In the genomic region with DNA sequence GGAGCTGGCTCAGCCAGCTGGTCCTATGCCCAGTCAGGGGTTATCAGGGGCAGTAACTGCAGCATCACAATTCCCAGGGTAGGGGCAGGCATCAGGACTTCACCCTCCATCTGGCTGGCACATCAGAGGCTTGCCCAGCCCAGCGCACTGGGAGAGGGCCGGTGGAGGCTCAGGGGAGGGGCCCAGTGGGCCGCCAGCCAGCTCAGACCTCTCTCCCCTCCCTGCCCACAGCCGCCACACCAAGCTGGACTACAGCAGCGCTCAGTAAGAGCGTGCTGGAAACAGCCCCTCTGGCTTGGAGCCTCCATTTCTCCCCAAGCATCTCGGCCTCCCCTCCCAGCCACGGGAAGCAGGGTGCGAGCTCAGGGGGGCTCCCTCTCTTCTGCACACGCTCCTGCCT, we compare ENCODE assay signal across 16 cellular contexts. TPM values are rescaled to one million over a fixed set of nuclear protein-coding genes. Genes with fewer than 3 reads are reported as not detected.
A peak's percentile ranks its signal among the peaks of the same experiment; 100 is the strongest.
DNase-seq lines count a peak whose midpoint lies in the region; ATAC-seq and TF ChIP-seq lines count a peak whose summit lies in the region.
"Had no signal": no experiment of that assay in that cellular context is flagged by ENCODE, and none has a peak within 500 bp of the region (broad histone marks: within the 10 kb centered on the region; RNA-seq: fewer than 3 reads in every experiment).

No MANE protein-coding gene starts in this region.

- H3K9me3 Mint-ChIP-seq in CD4-positive, alpha-beta T cell = no peaks in the 10 kb centered on the region
- no peaks in the 10 kb centered on the region for H3K9me3 Mint-ChIP-seq in neural crest cell
- H3K9me3 Mint-ChIP-seq: CD4-positive, alpha-beta memory T cell had no signal

- peaks cover 86% of the 10 kb centered on the region for H3K36me3 Mint-ChIP-seq in CD4-positive, alpha-beta T cell (ENCODE audit: low read depth)
- no peaks in the 10 kb centered on the region for H3K36me3 Mint-ChIP-seq in neural crest cell (ENCODE audit: low read depth)

- H3K27me3 ChIP-seq in CD4-positive, alpha-beta T cell (ENCODE audit: control insufficient read depth, insufficient read depth, low read length) = no peaks in the 10 kb centered on the region
- H3K27me3 ChIP-seq in H7 (ENCODE audit: control insufficient read depth, insufficient read depth, low read length) = no peaks in the 10 kb centered on the region; the same call in 1 of the 2 replicates

- CTCF ChIA-PET in CD4-positive, alpha-beta T cell (lab: Charles Lee) = no interaction called here

- H3K4me3 Mint-ChIP-seq in CD4-positive, alpha-beta T cell = no peak overlapping the region
- H3K4me3 Mint-ChIP-seq in neural crest cell = no peak overlapping the region
- H3K4me3 Mint-ChIP-seq: B cell; CD4-positive, alpha-beta memory T cell had no signal

- H3K36me3 ChIP-seq in H7 (replicated peaks; ENCODE audit: control insufficient read depth, insufficient read depth, low read length) = no peaks in the 10 kb centered on the region; the same call in 1 of the 2 replicates

- peak overlapping the region; percentile 0 for H3K27ac Mint-ChIP-seq in CD4-positive, alpha-beta T cell
- peak overlapping the region; percentile 76 for H3K27ac Mint-ChIP-seq in neural crest cell (ENCODE audit: unreplicated experiment)
- H3K27ac Mint-ChIP-seq: B cell had no signal

- in situ Hi-C loops in ACHN (cut with HindIII; ENCODE audit: low pct_ligation_motif_present, low pct_unique_long_range_greater_than_20kb, low sequenced_read_pairs) = no loop called here

- no peak overlapping the region for H3K27ac ChIP-seq in CD4-positive, alpha-beta T cell (ENCODE audit: low read depth, low read length)
- H3K27ac ChIP-seq: GM23248 had no signal

- TF ChIP-seq CTCF in CD4-positive, alpha-beta T cell (IDR thresholded peaks at IDR 0.05) = no peak
- no peak for TF ChIP-seq CTCF in neural crest cell (conservative IDR thresholded peaks at IDR 0.05)

- POLR2A ChIA-PET in CD4-positive, alpha-beta T cell (lab: Charles Lee) = no interaction called here

- intact Hi-C loops in CD4-positive, alpha-beta T cell (cut with DNase I, micrococcal nuclease) = no loop called here

- no peaks in the 10 kb centered on the region for H3K27me3 Mint-ChIP-seq in CD4-positive, alpha-beta T cell
- no peaks in the 10 kb centered on the region for H3K27me3 Mint-ChIP-seq in neural crest cell (ENCODE audit: low read depth)
- H3K27me3 Mint-ChIP-seq: B cell; CD4-positive, alpha-beta memory T cell had no signal

- DNase-seq in CD4-positive, alpha-beta T cell = no peak
- DNase-seq in H7 = peak; percentile 41
- DNase-seq in astrocyte of the hippocampus (ENCODE audit: low read depth, low spot score) = peak; percentile 19
- DNase-seq in neural crest cell (ENCODE audit: low read depth, low spot score) = no peak
- no peak for DNase-seq in ACHN
- no peak for DNase-seq in NCI-H2107 (lab: John Stamatoyannopoulos, UW)
- DNase-seq: Calu3; CD4-positive, alpha-beta memory T cell; DMS53; GM23248; KBM-7; NCI-H1436; NCI-H2029 treated with DMSO at 0.1 percent for 48 hours; NCI-H82 had no signal

- H3K9me3 ChIP-seq in CD4-positive, alpha-beta T cell (ENCODE audit: control insufficient read depth, low read length) = no peaks in the 10 kb centered on the region

- ATAC-seq in CD4-positive, alpha-beta T cell (ENCODE audit: poor library complexity) = no peak
- no peak for ATAC-seq in GM18517 (IDR thresholded peaks at IDR 0.05; ENCODE audit: unreplicated experiment)

- no peak overlapping the region for H3K4me3 ChIP-seq in H7 (ENCODE audit: insufficient read depth, low read depth, low read length)
- H3K4me3 ChIP-seq: GM23248 had no signal

- H3K4me1 Mint-ChIP-seq in CD4-positive, alpha-beta T cell (ENCODE audit: low read depth) = no peaks in the 10 kb centered on the region
- peaks cover 12% of the 10 kb centered on the region for H3K4me1 Mint-ChIP-seq in neural crest cell
- H3K4me1 Mint-ChIP-seq: CD4-positive, alpha-beta memory T cell had no signal

RNA-seq across cellular contexts. Expression of gene ADA, which starts 22.0 kb away (rescaled TPM):
- total RNA-seq in CD4-positive, alpha-beta T cell = 10 to 100 TPM; 31.7 to 32.8 TPM
- total RNA-seq in H7 (2014; rRNA removed; shearing (Covaris generic)) = 14.9 and 18.9 TPM in 2 replicates
- total RNA-seq in neural crest cell = 8.2 and 9.0 TPM in 2 replicates

RNA-seq across cellular contexts. Expression of gene PKIG, which starts 47.2 kb away (rescaled TPM):
- 1 to 10 TPM; 1.7 to 2.4 TPM for total RNA-seq in CD4-positive, alpha-beta T cell
- 40.8 and 76.2 TPM in 2 replicates for total RNA-seq in H7 (2014; rRNA removed; shearing (Covaris generic))
- 32.3 and 34.7 TPM in 2 replicates for total RNA-seq in neural crest cell

Comparison
In these comparisons a context has a peak if more than half of its experiments do, and no peak if none do; other contexts are left out.
1. DNase-seq: peak in H7 (single experiment) and astrocyte of the hippocampus (single experiment); none in CD4-positive, alpha-beta T cell (0 of 10), neural crest cell (single experiment), ACHN (single experiment) and NCI-H2107 (single experiment).